13 cellular contexts compared by ENCODE assay signal in genomic region chr13:28408235-28408848, GRCh38.
DNase-seq lines count a peak whose midpoint lies in the region; ATAC-seq, FAIRE-seq and TF ChIP-seq lines count a peak whose summit lies in the region.
"Had no signal": no experiment of that assay in that cellular context is flagged by ENCODE, and none has a peak within 500 bp of the region (broad histone marks: within the 10 kb centered on the region; RNA-seq: fewer than 3 reads in every experiment).

No MANE protein-coding gene starts in this region.

- TF ChIP-seq RAD21 in GM12878 (IDR thresholded peaks at IDR 0.05; ENCODE audit: insufficient read depth, low read depth, low read length) = no peak

- H3K9me3 ChIP-seq in GM12878 (replicated peaks; ENCODE audit: control insufficient read depth, insufficient read depth, low read length) (no peaks in the 10 kb centered on the region), smooth muscle cell (replicated peaks; ENCODE audit: low read depth) (no peaks in the 10 kb centered on the region)
- H3K9me3 ChIP-seq: MG63 had no signal

- H4K20me1 ChIP-seq in GM12878 (ENCODE audit: control insufficient read depth, insufficient read depth) (no peaks in the 10 kb centered on the region), smooth muscle cell (ENCODE audit: low read depth) (peaks cover 94% of the 10 kb centered on the region)

- H3K79me2 ChIP-seq in GM12878 (ENCODE audit: control insufficient read depth, insufficient read depth, low read length) = no peaks in the 10 kb centered on the region
- peaks cover 30% of the 10 kb centered on the region for H3K79me2 ChIP-seq in smooth muscle cell (ENCODE audit: low read depth)

- H3K4me3 ChIP-seq in GM12878 = no peak overlapping the region
- no peak overlapping the region for H3K4me3 ChIP-seq in smooth muscle cell
- H3K4me3 ChIP-seq: MG63 had no signal

- DNase-seq in HEK293T (ENCODE audit: extremely low spot score) = peak; percentile 15
- no peak for DNase-seq in GM12878 (ENCODE audit: low read depth, low spot score)
- peak; percentile 22 for DNase-seq in iPS-NIHi7 (ENCODE audit: extremely low spot score)
- no peak for DNase-seq in smooth muscle cell (lab: John Stamatoyannopoulos, UW; ENCODE audit: unreplicated experiment)
- no peak for DNase-seq in activated CD8-positive, alpha-beta T cell treated with anti-CD3 and anti-CD28 coated beads, Interleukin-2, amount 10 ng/mL, durations not matched to agents 7 days and 5 days
- no peak for DNase-seq in H54 (ENCODE audit: insufficient read length, low spot score)
- DNase-seq in substantia nigra (lab: John Stamatoyannopoulos, UW) = no peak
- DNase-seq in NCI-H2081 (lab: John Stamatoyannopoulos, UW) = no peak
- DNase-seq: DMS153; MG63; naive thymus-derived CD8-positive, alpha-beta T cell; NCI-H774; T-cell had no signal

- POLR2A ChIA-PET in HEK293T (lab: Yijun Ruan, JAX) (no interaction called here), GM12878 (lab: Charles Lee) (no interaction called here)
- POLR2A ChIA-PET in activated CD8-positive, alpha-beta T cell treated with anti-CD3 and anti-CD28 coated beads, Interleukin-2, amount 10 ng/mL, durations not matched to agents 7 days and 5 days (lab: Charles Lee) = no interaction called here

- H2AFZ ChIP-seq in GM12878 (ENCODE audit: control insufficient read depth, low read depth, low read length) (peak overlapping the region; percentile 75), smooth muscle cell (ENCODE audit: low read depth) (no peak overlapping the region)

- no peak for FAIRE-seq in GM12878 (lab: Jason Lieb, UNC)
- no peak for FAIRE-seq in H54 (lab: Jason Lieb, UNC)

- H3K9ac ChIP-seq in GM12878 (ENCODE audit: control insufficient read depth, insufficient read depth, low read length) = peak overlapping the region; percentile 15; the same call in 1 of the 2 replicates
- H3K9ac ChIP-seq in smooth muscle cell (ENCODE audit: low read depth) = no peak overlapping the region

- H3K27me3 Mint-ChIP-seq in activated CD8-positive, alpha-beta T cell treated with anti-CD3 and anti-CD28 coated beads, Interleukin-2, amount 10 ng/mL, durations not matched to agents 7 days and 5 days (ENCODE audit: low read depth) = peaks cover 5% of the 10 kb centered on the region

- CTCF ChIA-PET in HEK293T (lab: Yijun Ruan, JAX) (interaction anchor here (0.7 kb wide), 1 partner anchor 24 kb away, joined by 5 read pairs; no protein-coding TSS in a partner anchor), GM12878 (lab: Yijun Ruan, JAX) (interaction anchor here (1.2 to 1.3 kb wide), 2 partner anchors 16 to 388 kb away, joined by 3 read pairs; no protein-coding TSS in a partner anchor)
- CTCF ChIA-PET in activated CD8-positive, alpha-beta T cell treated with anti-CD3 and anti-CD28 coated beads, Interleukin-2, amount 10 ng/mL, durations not matched to agents 7 days and 5 days (lab: Charles Lee) = interaction anchor here (1.3 kb wide), 1 partner anchor 9 kb away, joined by 3 read pairs; no protein-coding TSS in a partner anchor

- SMC1A ChIA-PET in GM12878 (lab: Charles Lee; ENCODE audit: uncharacterized antibody, unreplicated experiment) = interaction anchor here (1.2 to 2.0 kb wide), 5 partner anchors 9 to 28 kb away, joined by 3 to 6 read pairs (median 5); no protein-coding TSS in a partner anchor

- H3K9me3 Mint-ChIP-seq in activated CD8-positive, alpha-beta T cell treated with anti-CD3 and anti-CD28 coated beads, Interleukin-2, amount 10 ng/mL, durations not matched to agents 7 days and 5 days (ENCODE audit: insufficient read depth) = no peaks in the 10 kb centered on the region
- H3K9me3 Mint-ChIP-seq: naive thymus-derived CD8-positive, alpha-beta T cell; T-cell had no signal

- TF ChIP-seq POLR2A in GM12878 (IDR thresholded peaks at IDR 0.05; ENCODE audit: low read depth, low read length) (no peak), H54 (IDR thresholded peaks at IDR 0.05; ENCODE audit: low read depth, low read length) (no peak)

- BruUV-seq in GM12878 (replicated peaks; lab: Mats Ljungman, UMichigan) = no TSS peak

- no peaks in the 10 kb centered on the region for H3K36me3 Mint-ChIP-seq in activated CD8-positive, alpha-beta T cell treated with anti-CD3 and anti-CD28 coated beads, Interleukin-2, amount 10 ng/mL, durations not matched to agents 7 days and 5 days (ENCODE audit: low read depth)
- H3K36me3 Mint-ChIP-seq: T-cell had no signal

- H3K27me3 ChIP-seq in GM12878 (replicated peaks in 1 of 2; ENCODE audit: control insufficient read depth in 2 of 2, insufficient read depth in 2 of 2, low read length in 1 of 2) (no peaks in the 10 kb centered on the region), smooth muscle cell (ENCODE audit: low read depth) (no peaks in the 10 kb centered on the region)
- H3K27me3 ChIP-seq: MG63 had no signal

- peak; percentile 50 for ATAC-seq in GM12878
- ATAC-seq in activated CD8-positive, alpha-beta T cell treated with anti-CD3 and anti-CD28 coated beads, Interleukin-2, amount 10 ng/mL, durations not matched to agents 7 days and 5 days = no peak

- H3K27ac Mint-ChIP-seq in activated CD8-positive, alpha-beta T cell treated with anti-CD3 and anti-CD28 coated beads, Interleukin-2, amount 10 ng/mL, durations not matched to agents 7 days and 5 days = no peak overlapping the region
- H3K27ac Mint-ChIP-seq: naive thymus-derived CD8-positive, alpha-beta T cell had no signal

- no peak overlapping the region for H3K4me3 Mint-ChIP-seq in activated CD8-positive, alpha-beta T cell treated with anti-CD3 and anti-CD28 coated beads, Interleukin-2, amount 10 ng/mL, durations not matched to agents 7 days and 5 days
- H3K4me3 Mint-ChIP-seq: naive thymus-derived CD8-positive, alpha-beta T cell; T-cell had no signal

- H3K36me3 ChIP-seq in GM12878 (ENCODE audit: control insufficient read depth in 2 of 2, insufficient read depth in 2 of 2, low read length in 1 of 2) = no peaks in the 10 kb centered on the region
- no peaks in the 10 kb centered on the region for H3K36me3 ChIP-seq in smooth muscle cell (ENCODE audit: low read depth)
- H3K36me3 ChIP-seq: MG63 had no signal

- WGBS in GM12878 (ENCODE audit: insufficient coverage, insufficient replicate concordance, low lambda C conversion rate, missing lambda C conversion rate) = 59% methylated on average over 8 of the region's 8 CpGs
- WGBS in smooth muscle cell (ENCODE audit: low lambda C conversion rate) = 36% methylated on average over 8 of the region's 8 CpGs

- RAD21 ChIA-PET in GM12878 (lab: Charles Lee; ENCODE audit: unreplicated experiment) = interaction anchor here (1.0 to 1.5 kb wide), 2 partner anchors 114 to 231 kb away, joined by 3 read pairs; no protein-coding TSS in a partner anchor

- intact Hi-C loops in GM12878 (cut with micrococcal nuclease; ENCODE audit: unreplicated experiment) = no loop called here

- H3K4me2 ChIP-seq in GM12878 (ENCODE audit: control insufficient read depth, insufficient read depth) (peak overlapping the region; percentile 49; the same call in 1 of the 2 replicates), smooth muscle cell (no peak overlapping the region)

- H3F3A ChIP-seq in smooth muscle cell (ENCODE audit: low read depth) = peaks cover 40% of the 10 kb centered on the region

- no peak overlapping the region; the same call in 1 of the 2 replicates for H3K27ac ChIP-seq in GM12878 (ENCODE audit: control insufficient read depth, insufficient read depth)
- H3K27ac ChIP-seq in smooth muscle cell (ENCODE audit: low read depth) = peak overlapping the region; percentile 54
- H3K27ac ChIP-seq in substantia nigra (ENCODE audit: low read depth, low read length, poor library complexity, severe bottlenecking) = no peak overlapping the region

- peaks cover 21% of the 10 kb centered on the region for H3K4me1 Mint-ChIP-seq in activated CD8-positive, alpha-beta T cell treated with anti-CD3 and anti-CD28 coated beads, Interleukin-2, amount 10 ng/mL, durations not matched to agents 7 days and 5 days (ENCODE audit: low read depth)

- H3K4me1 ChIP-seq in GM12878 (ENCODE audit: control insufficient read depth, insufficient read depth, low read length) = peaks cover 23% of the 10 kb centered on the region
- no peaks in the 10 kb centered on the region for H3K4me1 ChIP-seq in smooth muscle cell (ENCODE audit: low read depth)

- TF ChIP-seq EP300 in GM12878 (IDR thresholded peaks at IDR 0.05; ENCODE audit: borderline replicate concordance in 1 of 2, control insufficient read depth in 1 of 2, low read depth in 2 of 2, low read length in 2 of 2) = no peak

- no peak for TF ChIP-seq CTCF in GM12878 (IDR thresholded peaks at IDR 0.05 in 2 of 3, conservative IDR thresholded peaks at IDR 0.05 in 1 of 3; ENCODE audit: control insufficient read depth in 2 of 3, extremely low read depth in 1 of 3, insufficient read depth in 1 of 3, low read depth in 3 of 3, low read length in 3 of 3)
- TF ChIP-seq CTCF in smooth muscle cell (IDR thresholded peaks at IDR 0.05; ENCODE audit: borderline replicate concordance, insufficient read depth, poor library complexity, severe bottlenecking) = no peak

- in situ Hi-C loops in GM12878 (cut with MboI) = no loop called here

TF ChIP-seq in HEK293T, 16 proteins besides CTCF, POLR2A, EP300 and RAD21:
- TF ChIP-seq CTBP1 (IDR thresholded peaks at IDR 0.05; ENCODE audit: borderline replicate concordance) (no peak), BHLHE40 (IDR thresholded peaks at IDR 0.05; ENCODE audit: borderline replicate concordance) (no peak), ARNT (IDR thresholded peaks at IDR 0.05) (no peak), NFRKB (IDR thresholded peaks at IDR 0.05) (no peak), ZNF384 (IDR thresholded peaks at IDR 0.05) (no peak), LEF1 (IDR thresholded peaks at IDR 0.05; ENCODE audit: borderline replicate concordance) (no peak), FOXK2 (IDR thresholded peaks at IDR 0.05) (no peak), FOXA1 (IDR thresholded peaks at IDR 0.05) (no peak), L3MBTL2 (conservative IDR thresholded peaks at IDR 0.05) (no peak), FOXM1 (IDR thresholded peaks at IDR 0.05; ENCODE audit: borderline replicate concordance) (no peak), SUZ12 (IDR thresholded peaks at IDR 0.05) (no peak)
TF ChIP-seq in HEK293T: peak in this region for 0.

TF ChIP-seq in GM12878, 131 proteins besides CTCF, POLR2A, EP300 and RAD21 (continues in another document):
- TF ChIP-seq RFX5 (IDR thresholded peaks at IDR 0.05; ENCODE audit: low read depth, low read length) (no peak), NR2C1 (IDR thresholded peaks at IDR 0.05) (peak; percentile 20; the same call in 1 of the 2 replicates), BCL3 (IDR thresholded peaks at IDR 0.05; ENCODE audit: borderline replicate concordance, insufficient read depth, low read depth, low read length, poor library complexity, severe bottlenecking) (no peak), WRNIP1 (IDR thresholded peaks at IDR 0.05; ENCODE audit: borderline replicate concordance, low read depth, low read length) (no peak)

Comparison
In these comparisons a context has a peak if more than half of its experiments do, and no peak if none do; other contexts are left out.
1. DNase-seq: peak in HEK293T (single experiment) and iPS-NIHi7 (single experiment); none in GM12878 (single experiment), smooth muscle cell (single experiment), activated CD8-positive, alpha-beta T cell treated with anti-CD3 and anti-CD28 coated beads, Interleukin-2, amount 10 ng/mL, durations not matched to agents 7 days and 5 days (single experiment), H54 (single experiment), substantia nigra (0 of 49) and NCI-H2081 (0 of 2).